8 cellular contexts compared by ENCODE assay signal in the genomic region with DNA sequence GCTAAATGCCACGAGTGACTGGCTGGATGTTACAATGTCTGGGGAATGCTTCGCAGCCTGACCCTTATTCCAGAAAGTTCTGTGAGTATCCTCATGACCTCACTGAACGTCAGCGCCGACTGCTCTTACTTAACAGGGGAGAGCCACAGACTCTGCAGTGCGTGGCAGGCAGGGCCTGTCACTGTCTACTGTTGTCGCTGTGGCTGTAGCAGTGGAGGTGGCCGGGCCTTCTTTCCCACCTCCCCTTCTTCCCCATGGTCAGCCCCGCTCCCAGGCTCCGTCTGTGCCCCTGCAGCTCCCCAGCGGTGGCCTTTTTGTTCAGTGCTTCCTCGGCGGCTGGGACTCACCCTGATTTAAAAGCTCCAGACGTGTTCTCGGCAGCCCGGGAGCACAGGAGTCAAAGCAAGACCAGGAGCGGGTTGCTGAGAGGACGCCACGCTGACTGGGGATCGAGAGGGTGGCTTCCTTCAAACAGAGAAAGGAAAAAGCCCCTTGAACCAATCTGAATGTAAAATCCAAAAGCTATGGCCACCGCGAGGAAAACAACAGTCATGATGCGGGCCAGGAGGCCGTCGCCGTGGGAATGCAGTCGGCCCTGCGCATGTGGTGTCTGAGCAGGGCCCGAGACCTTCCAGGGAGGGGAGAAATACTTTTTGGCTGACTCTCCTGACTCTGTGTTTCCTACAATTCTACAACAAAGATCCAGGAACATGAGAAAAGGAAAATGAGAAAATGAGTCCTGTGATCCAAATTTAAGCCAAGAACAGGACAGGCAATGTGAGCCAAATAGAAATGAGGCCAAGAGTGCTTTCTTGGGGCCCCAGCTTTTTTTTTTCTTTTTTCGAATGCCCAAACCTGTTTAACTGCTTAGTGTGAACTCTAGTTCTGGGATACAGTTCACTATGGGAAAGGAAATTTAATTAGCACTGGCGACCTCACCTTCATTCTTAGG. TPM values are rescaled to one million over a fixed set of nuclear protein-coding genes. Genes with fewer than 3 reads are reported as not detected.
DNase-seq lines count a peak whose midpoint lies in the region; ATAC-seq and TF ChIP-seq lines count a peak whose summit lies in the region.

No MANE protein-coding gene starts in this region.

- H3K27me3 Mint-ChIP-seq in WTC11 (ENCODE audit: low read depth): peaks cover 2% of the 10 kb centered on the region; the same call in 1 of the 2 replicates

- CTCF ChIA-PET in BJ (lab: Yijun Ruan, JAX) (interaction anchor here (1.5 to 1.8 kb wide), 2 partner anchors 32 to 67 kb away, joined by 5 to 6 read pairs; no protein-coding TSS in a partner anchor), WTC11 (lab: Charles Lee) (interaction anchor here (0.7 to 1.7 kb wide), 4 partner anchors 13 to 552 kb away, joined by 3 to 6 read pairs (median 3); no protein-coding TSS in a partner anchor)

- H3K27ac Mint-ChIP-seq in WTC11: peak overlapping the region; percentile 77

- H2AFZ ChIP-seq in parathyroid adenoma: peak overlapping the region; percentile 38

- peak overlapping the region; percentile 18 for H3K4me2 ChIP-seq in parathyroid adenoma (ENCODE audit: low read length)

- H3K9me3 ChIP-seq in parathyroid adenoma (ENCODE audit: control insufficient read depth, low read length): no peaks in the 10 kb centered on the region

- ATAC-seq in WTC11 (peak; percentile 66), Right ventricle myocardium superior (ENCODE audit: poor library complexity) (peak; percentile 41), HG02642 (IDR thresholded peaks at IDR 0.05; ENCODE audit: poor library complexity, unreplicated experiment) (no peak)

- H3K79me2 ChIP-seq in parathyroid adenoma: no peaks in the 10 kb centered on the region

- no peak for TF ChIP-seq CTCF in BJ (IDR thresholded peaks at IDR 0.05; ENCODE audit: insufficient read depth, low read depth, low read length)
- TF ChIP-seq CTCF in WTC11 (IDR thresholded peaks at IDR 0.05): no peak
- TF ChIP-seq CTCF in parathyroid adenoma (IDR thresholded peaks at IDR 0.05): no peak

- POLR2A ChIA-PET in BJ (lab: Charles Lee) (interaction anchor here (0.5 to 0.6 kb wide), 2 partner anchors 542 to 879 kb away, joined by 3 to 4 read pairs; no protein-coding TSS in a partner anchor), WTC11 (lab: Charles Lee) (interaction anchor here (1.1 kb wide), 1 partner anchor 13 kb away, joined by 3 read pairs; no protein-coding TSS in a partner anchor)

- H3K4me3 Mint-ChIP-seq in WTC11: no peak overlapping the region

- H3K36me3 ChIP-seq in BJ (ENCODE audit: control insufficient read depth, insufficient read depth, low read length): no peaks in the 10 kb centered on the region
- no peaks in the 10 kb centered on the region for H3K36me3 ChIP-seq in parathyroid adenoma (ENCODE audit: control insufficient read depth, insufficient read depth, low read length)

- DNase-seq in BJ (ENCODE audit: low read depth) (peak; percentile 63), WTC11 (ENCODE audit: low spot score) (peak; percentile 42), Right ventricle myocardium superior (peak; percentile 83), NCI-H1694 treated with DMSO at 0.1 percent for 48 hours (lab: John Stamatoyannopoulos, UW) (no peak)
- DNase-seq in stimulated activated CD4-positive, alpha-beta T cell treated with anti-CD3 and anti-CD28 coated beads, Interleukin-12 subunit alpha, Interleukin-12 subunit beta, amount 100 ng/mL, for 4 hours: no peak
- DNase-seq in activated CD8-positive, alpha-beta memory T cell treated with anti-CD3 and anti-CD28 coated beads for 24 hours: no peak

- no peaks in the 10 kb centered on the region for H3K36me3 Mint-ChIP-seq in WTC11

- intact Hi-C loops in Right ventricle myocardium superior (cut with DNase I): loop anchor here (5.0 to 10.0 kb wide), 2 partner anchors 71 to 193 kb away; no protein-coding TSS in a partner anchor

- H3K4me3 ChIP-seq in BJ (ENCODE audit: low read depth, low read length) (no peak overlapping the region), parathyroid adenoma (ENCODE audit: low read depth, low read length) (no peak overlapping the region)

- no peak overlapping the region for H3K9ac ChIP-seq in parathyroid adenoma

- no peaks in the 10 kb centered on the region for H3K9me3 Mint-ChIP-seq in WTC11

- peaks cover 14% of the 10 kb centered on the region for H3K4me1 ChIP-seq in parathyroid adenoma

- no peaks in the 10 kb centered on the region for H3K27me3 ChIP-seq in BJ (ENCODE audit: control insufficient read depth, insufficient read depth, low read length)
- no peaks in the 10 kb centered on the region for H3K27me3 ChIP-seq in parathyroid adenoma (ENCODE audit: control insufficient read depth, insufficient read depth, low read length)

- H3K27ac ChIP-seq in parathyroid adenoma: peak overlapping the region; percentile 81

- peaks cover 34% of the 10 kb centered on the region for H3K4me1 Mint-ChIP-seq in WTC11

TF ChIP-seq in WTC11, 78 proteins besides CTCF, POLR2A, EP300 and RAD21:
- TF ChIP-seq, protein P1, sequence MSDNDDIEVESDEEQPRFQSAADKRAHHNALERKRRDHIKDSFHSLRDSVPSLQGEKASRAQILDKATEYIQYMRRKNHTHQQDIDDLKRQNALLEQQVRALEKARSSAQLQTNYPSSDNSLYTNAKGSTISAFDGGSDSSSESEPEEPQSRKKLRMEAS (CRISPR knock-in tag; IDR thresholded peaks at IDR 0.05): 0 out of 2 replicates have a peak, but pooled peaks have one; percentile 27
- TF ChIP-seq FOXP1 (CRISPR knock-in tag; IDR thresholded peaks at IDR 0.05; ENCODE audit: borderline replicate concordance): no peak

RNA-seq across cellular contexts. Expression of a gene that starts 52.5 kb away (rescaled TPM):
- 7.4 and 11.7 TPM in 2 replicates for polyA plus RNA-seq in BJ (2011; rRNA removed)
- 5.1 and 6.5 TPM in 2 replicates for polyA minus RNA-seq in BJ (2011; rRNA and poly(A)+ RNA removed)
- total RNA-seq in WTC11 (2021) (24.0 to 27.6 TPM (median 27.3 TPM) in 3 replicates), Right ventricle myocardium superior (9.2 TPM)

Comparison
In these comparisons a context has a peak if more than half of its experiments do, and no peak if none do; other contexts are left out.
1. DNase-seq: peak in BJ (single experiment), WTC11 (single experiment) and Right ventricle myocardium superior (single experiment); none in stimulated activated CD4-positive, alpha-beta T cell treated with anti-CD3 and anti-CD28 coated beads, Interleukin-12 subunit alpha, Interleukin-12 subunit beta, amount 100 ng/mL, for 4 hours (single experiment), NCI-H1694 treated with DMSO at 0.1 percent for 48 hours (single experiment) and activated CD8-positive, alpha-beta memory T cell treated with anti-CD3 and anti-CD28 coated beads for 24 hours (single experiment).